Comparison of ENCODE assay signal across 16 cellular contexts in the genomic region with DNA sequence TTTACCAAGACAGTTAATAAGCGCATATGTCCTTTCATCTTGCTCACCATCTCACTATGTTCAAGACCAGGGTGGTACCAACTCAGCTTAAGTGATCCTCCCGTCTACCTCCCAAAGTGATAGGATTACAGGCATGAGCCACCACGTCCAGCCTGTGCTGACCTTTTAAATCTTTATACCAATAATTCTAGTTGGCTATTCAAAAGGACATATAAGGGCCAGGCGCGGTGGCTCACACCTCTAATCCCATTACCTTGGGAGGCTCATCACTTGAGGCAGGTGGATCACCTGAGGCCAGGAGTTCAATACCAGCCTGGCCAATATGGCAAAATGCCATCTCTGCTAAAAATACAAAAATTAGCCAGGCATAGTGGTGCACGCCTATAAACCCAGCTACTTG. TPM values are rescaled to one million over a fixed set of nuclear protein-coding genes. Genes with fewer than 3 reads are reported as not detected.
A peak's percentile ranks its signal among the peaks of the same experiment; 100 is the strongest.
DNase-seq lines count a peak whose midpoint lies in the region; ATAC-seq and TF ChIP-seq lines count a peak whose summit lies in the region.
"Had no signal": no experiment of that assay in that cellular context is flagged by ENCODE, and none has a peak within 500 bp of the region (broad histone marks: within the 10 kb centered on the region; RNA-seq: fewer than 3 reads in every experiment).

No MANE protein-coding gene starts in this region.

- H3K4me3 ChIP-seq in breast epithelium: peak overlapping the region in 1 of 3 donors; percentile 14
- no peak overlapping the region for H3K4me3 ChIP-seq in tibial nerve
- H3K4me3 ChIP-seq: thyroid gland had no signal

- POLR2A ChIA-PET in MCF 10A (lab: Yijun Ruan, JAX): interaction anchor here (1.2 kb wide), 1 partner anchor 12 kb away, joined by 4 read pairs; a partner anchor contains a TSS
- POLR2A ChIA-PET in T-cell (lab: Charles Lee): no interaction called here

- WGBS in tibial nerve, 2 donors: 79 to 86% methylated on average over 6 of the region's 6 CpGs

- no peaks in the 10 kb centered on the region for H3K9me3 ChIP-seq in breast epithelium
- no peaks in the 10 kb centered on the region for H3K9me3 ChIP-seq in tibial nerve
- H3K9me3 ChIP-seq: thyroid gland had no signal

- intact Hi-C loops in MCF 10A (cut with micrococcal nuclease) (no loop called here), breast epithelium (cut with DNase I; ENCODE audit: low total_unique reads) (loop anchor here (10.0 kb wide), 1 partner anchor 184 kb away; no protein-coding TSS in a partner anchor), sciatic nerve (cut with DNase I) (no loop called here)

- H3K9me3 Mint-ChIP-seq in MCF 10A (ENCODE audit: unreplicated experiment): no peaks in the 10 kb centered on the region
- no peaks in the 10 kb centered on the region for H3K9me3 Mint-ChIP-seq in T-cell
- peaks cover 29% of the 10 kb centered on the region for H3K9me3 Mint-ChIP-seq in glutamatergic neuron (ENCODE audit: unreplicated experiment)
- H3K9me3 Mint-ChIP-seq: activated naive CD4-positive, alpha-beta T cell treated with anti-CD3 and anti-CD28 coated beads, Interleukin-2, amount 10 ng/mL, durations not matched to agents 7 days and 5 days had no signal

- H3K27me3 Mint-ChIP-seq in MCF 10A (ENCODE audit: insufficient read depth, unreplicated experiment) (no peaks in the 10 kb centered on the region), T-cell (no peaks in the 10 kb centered on the region), glutamatergic neuron (ENCODE audit: unreplicated experiment) (peaks cover 29% of the 10 kb centered on the region)

- DNase-seq in MCF 10A (ENCODE audit: unreplicated experiment) (no peak), breast epithelium (ENCODE audit: low spot score in 2 of 2) (no peak), T-cell (no peak), glutamatergic neuron (no peak), tibial nerve (ENCODE audit: low spot score in 2 of 2) (no peak), sciatic nerve (ENCODE audit: low spot score) (no peak), DMS114 treated with DMSO at 0.1 percent for 48 hours (lab: John Stamatoyannopoulos, UW; ENCODE audit: unreplicated experiment) (no peak), islet precursor cell (no peak)
- DNase-seq: activated naive CD4-positive, alpha-beta T cell treated with anti-CD3 and anti-CD28 coated beads, Interleukin-2, amount 10 ng/mL, durations not matched to agents 7 days and 5 days; central memory CD4-positive, alpha-beta T cell; left ventricle myocardium superior; NCI-H1417 treated with DMSO at 0.1 percent for 48 hours; NCI-H446 treated with DMSO at 0.1 percent for 48 hours; stimulated activated CD4-positive, alpha-beta T cell treated with anti-CD3 and anti-CD28 coated beads, Interleukin-1b, Interleukin-23, amount 100 ng/mL, for 48 hours; thyroid gland had no signal

- H3K27me3 ChIP-seq in breast epithelium: no peaks in the 10 kb centered on the region
- no peaks in the 10 kb centered on the region for H3K27me3 ChIP-seq in tibial nerve
- H3K27me3 ChIP-seq: thyroid gland had no signal

- TF ChIP-seq POLR2A in breast epithelium (IDR thresholded peaks at IDR 0.05) (no peak), tibial nerve (IDR thresholded peaks at IDR 0.05) (no peak)

- H3K4me1 Mint-ChIP-seq in MCF 10A (ENCODE audit: insufficient read depth, unreplicated experiment) (peaks cover 11% of the 10 kb centered on the region), T-cell (peaks cover 52 to 60% (median 57%) of the 10 kb centered on the region in 3 donors), glutamatergic neuron (ENCODE audit: low read depth, unreplicated experiment) (peaks cover 10% of the 10 kb centered on the region)

- no TSS peak for BruUV-seq in MCF 10A (replicated peaks; lab: Mats Ljungman, UMichigan)

- TF ChIP-seq EP300 in tibial nerve (IDR thresholded peaks at IDR 0.05): no peak

- H3K36me3 ChIP-seq in breast epithelium (no peaks in the 10 kb centered on the region), tibial nerve (peaks cover 2 to 39% (median 21%) of the 10 kb centered on the region in 3 donors)

- H3K27ac Mint-ChIP-seq in MCF 10A (ENCODE audit: low read depth, unreplicated experiment): no peak overlapping the region
- no peak overlapping the region for H3K27ac Mint-ChIP-seq in T-cell
- no peak overlapping the region for H3K27ac Mint-ChIP-seq in glutamatergic neuron (ENCODE audit: unreplicated experiment)

- H3K36me3 Mint-ChIP-seq in MCF 10A (ENCODE audit: insufficient read depth, unreplicated experiment) (peaks cover 71% of the 10 kb centered on the region), T-cell (peaks cover 55% of the 10 kb centered on the region), glutamatergic neuron (ENCODE audit: unreplicated experiment) (peaks cover 11% of the 10 kb centered on the region)

- no peak overlapping the region for H3K27ac ChIP-seq in breast epithelium
- H3K27ac ChIP-seq in tibial nerve: no peak overlapping the region
- H3K27ac ChIP-seq: thyroid gland had no signal

- H3K4me1 ChIP-seq in breast epithelium (peaks cover 0 to 8% of the 10 kb centered on the region in 2 donors), tibial nerve (peaks cover 0 to 35% (median 25%) of the 10 kb centered on the region in 4 donors)

- ATAC-seq in T-cell (replicated peaks in 1 of 4) (no peak), sciatic nerve (no peak)
- ATAC-seq: HCT116, left ventricle myocardium superior had no signal

- TF ChIP-seq CTCF in MCF 10A (IDR thresholded peaks at IDR 0.05; ENCODE audit: unreplicated experiment) (no peak), breast epithelium (IDR thresholded peaks at IDR 0.05) (no peak), glutamatergic neuron (IDR thresholded peaks at IDR 0.05; ENCODE audit: partially characterized antibody, unreplicated experiment) (no peak), tibial nerve (IDR thresholded peaks at IDR 0.05) (no peak)

- CTCF ChIA-PET in MCF 10A (lab: Yijun Ruan, JAX): interaction anchor here (0.6 kb wide), 1 partner anchor 210 kb away, joined by 3 read pairs; no protein-coding TSS in a partner anchor
- CTCF ChIA-PET in T-cell (lab: Charles Lee): no interaction called here

- H3K4me3 Mint-ChIP-seq in MCF 10A (ENCODE audit: unreplicated experiment): peak overlapping the region; percentile 99
- H3K4me3 Mint-ChIP-seq in T-cell: peak overlapping the region in 2 of 3 donors; percentile 37 to 100
- H3K4me3 Mint-ChIP-seq in glutamatergic neuron (ENCODE audit: unreplicated experiment): peak overlapping the region; percentile 63

RNA-seq across cellular contexts. Expression of a gene that starts 2.4 kb away (rescaled TPM):
- total RNA-seq in MCF 10A (2022): 57.2 and 61.6 TPM in 2 replicates
- total RNA-seq in breast epithelium: 10 to 100 TPM; 56.5 to 74.4 (median 73.2) TPM
- total RNA-seq in T-cell: 100 to 1,000 TPM in 2 of 5 donors, 10 to 100 TPM in 3; 77.0 to 168 (median 91.9) TPM
- total RNA-seq in glutamatergic neuron (ENCODE audit: unreplicated experiment): 120 TPM
- 10 to 100 TPM; 45.7 to 73.9 (median 59.3) TPM for total RNA-seq in tibial nerve
- 72.0 TPM for total RNA-seq in sciatic nerve

RNA-seq across cellular contexts. Expression of a gene that starts 3.1 kb away (rescaled TPM):
- total RNA-seq in MCF 10A (2022) (832 and 905 TPM in 2 replicates), breast epithelium (100 to 1,000 TPM; 616 to 794 (median 655) TPM), T-cell (1,000 to 10,000 TPM; 1,461 to 3,147 (median 1,608) TPM), glutamatergic neuron (ENCODE audit: unreplicated experiment) (1,273 TPM), tibial nerve (100 to 1,000 TPM; 471 to 820 (median 648) TPM), sciatic nerve (667 TPM)

RNA-seq across cellular contexts. Expression of a gene that starts 12.3 kb away (rescaled TPM):
- total RNA-seq in MCF 10A (2022): 27.5 and 29.4 TPM in 2 replicates
- 10 to 100 TPM in 2 of 3 donors, 1 to 10 TPM in 1; 3.2 to 18.7 (median 12.8) TPM for total RNA-seq in breast epithelium
- total RNA-seq in T-cell: 10 to 100 TPM; 43.1 to 71.4 (median 59.3) TPM
- 25.7 TPM for total RNA-seq in glutamatergic neuron (ENCODE audit: unreplicated experiment)
- total RNA-seq in tibial nerve: 10 to 100 TPM in 2 of 4 donors, 1 to 10 TPM in 2; 5.9 to 17.1 (median 10.3) TPM
- 19.4 TPM for total RNA-seq in sciatic nerve
